Comparison of ENCODE assay signal across 9 cellular contexts in genomic region chr2:136381722-136382633, GRCh38.
DNase-seq lines count a peak whose midpoint lies in the region; ATAC-seq and TF ChIP-seq lines count a peak whose summit lies in the region.
"Had no signal": no experiment of that assay in that cellular context is flagged by ENCODE, and none has a peak within 500 bp of the region (broad histone marks: within the 10 kb centered on the region; RNA-seq: fewer than 3 reads in every experiment).

No MANE protein-coding gene starts in this region.

- no peak overlapping the region for H3K4me3 Mint-ChIP-seq in natural killer cell

- ATAC-seq in HG03571 (IDR thresholded peaks at IDR 0.05; ENCODE audit: unreplicated experiment): peak; percentile 80
- peak; percentile 46 to 78 (median 71) for ATAC-seq in natural killer cell

- peaks cover 7 to 20% of the 10 kb centered on the region in 2 donors for H3K4me1 Mint-ChIP-seq in natural killer cell

- DNase-seq in AML-193 (lab: John Stamatoyannopoulos, UW) (peak; percentile 83 to 89), GM20000 (ENCODE audit: low spot score) (peak; percentile 54), natural killer cell (peak; percentile 24), dorsolateral prefrontal cortex (no peak), hepatic stellate cell (ENCODE audit: low spot score) (no peak), NCI-H1436 treated with DMSO at 0.1 percent for 48 hours (lab: John Stamatoyannopoulos, UW) (no peak)
- DNase-seq in activated CD8-positive, alpha-beta memory T cell treated with anti-CD3 and anti-CD28 coated beads for 4 hours (ENCODE audit: low read depth in 2 of 2): peak; percentile 10 to 29

- no peak for TF ChIP-seq CTCF in GM20000 (IDR thresholded peaks at IDR 0.05; ENCODE audit: extremely low read depth, missing control alignments)
- no peak for TF ChIP-seq CTCF in natural killer cell (IDR thresholded peaks at IDR 0.05)
- TF ChIP-seq CTCF in dorsolateral prefrontal cortex (IDR thresholded peaks at IDR 0.05 in 54 of 56, conservative IDR thresholded peaks at IDR 0.05 in 2 of 56; ENCODE audit: low read depth in 1 of 56, partially characterized antibody in 56 of 56): no peak

- no peak overlapping the region for H3K27ac ChIP-seq in dorsolateral prefrontal cortex
- H3K27ac ChIP-seq: adrenal gland had no signal

- no peak overlapping the region for H3K4me3 ChIP-seq in dorsolateral prefrontal cortex
- H3K4me3 ChIP-seq: adrenal gland had no signal

- no peaks in the 10 kb centered on the region for H3K36me3 Mint-ChIP-seq in natural killer cell

- H3K27ac Mint-ChIP-seq in natural killer cell: peak overlapping the region; percentile 10 to 79

- H3K27me3 ChIP-seq in dorsolateral prefrontal cortex: no peaks in the 10 kb centered on the region
- H3K27me3 ChIP-seq: adrenal gland had no signal

- no peaks in the 10 kb centered on the region for H3K9me3 Mint-ChIP-seq in natural killer cell

- intact Hi-C loops in natural killer cell (cut with micrococcal nuclease): loop anchor here (5.0 kb wide), 1 partner anchor 265 kb away; the partner anchor contains the start of gene CXCR4
- intact Hi-C loops in dorsolateral prefrontal cortex (cut with DNase I): loop anchor here in 1 of 2 donors (10.0 kb wide), 1 partner anchor 387 kb away; no protein-coding TSS in a partner anchor

- no peaks in the 10 kb centered on the region for H3K27me3 Mint-ChIP-seq in natural killer cell (ENCODE audit: low read depth in 2 of 2)

Comparison
In these comparisons a context has a peak if more than half of its experiments do, and no peak if none do; other contexts are left out.
1. DNase-seq: peak in AML-193 (2 of 2), GM20000 (single experiment), activated CD8-positive, alpha-beta memory T cell treated with anti-CD3 and anti-CD28 coated beads for 4 hours (2 of 2) and natural killer cell (single experiment); none in dorsolateral prefrontal cortex (0 of 10), hepatic stellate cell (single experiment) and NCI-H1436 treated with DMSO at 0.1 percent for 48 hours (single experiment).